In the genomic region with DNA sequence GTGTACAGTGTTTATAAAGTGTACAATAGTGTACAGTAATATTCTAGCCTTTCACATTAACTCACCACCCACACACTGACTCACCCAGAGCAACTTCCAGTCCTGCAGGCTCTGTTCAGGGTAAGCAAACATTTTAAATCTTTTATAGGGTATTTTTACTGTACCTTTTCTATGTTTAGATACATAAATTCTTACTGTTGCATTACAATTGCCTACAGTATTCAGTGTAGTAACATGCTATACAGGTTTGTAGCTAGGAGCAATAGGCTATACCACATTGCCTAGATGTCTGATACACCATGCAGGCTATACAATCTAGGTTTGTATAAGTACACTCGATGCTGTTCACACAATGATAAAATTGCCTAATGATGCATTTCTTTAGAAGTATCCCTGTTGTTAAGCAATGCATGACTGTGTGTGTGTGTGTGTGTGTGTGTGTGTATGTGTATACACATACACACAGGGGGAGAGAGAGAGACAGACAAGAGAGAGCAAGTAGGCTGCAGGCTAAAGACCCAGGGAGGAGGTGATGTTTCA, we compare ENCODE assay signal across 16 cellular contexts.
DNase-seq lines count a peak whose midpoint lies in the region; ATAC-seq and TF ChIP-seq lines count a peak whose summit lies in the region.
"Had no signal": no experiment of that assay in that cellular context is flagged by ENCODE, and none has a peak within 500 bp of the region (broad histone marks: within the 10 kb centered on the region; RNA-seq: fewer than 3 reads in every experiment).

No MANE protein-coding gene starts in this region.

- no peak for TF ChIP-seq POLR2A in esophagus muscularis mucosa (IDR thresholded peaks at IDR 0.05; ENCODE audit: low read depth)

- H3K4me3 Mint-ChIP-seq in activated CD8-positive, alpha-beta memory T cell treated with anti-CD3 and anti-CD28 coated beads, Interleukin-2, amount 10 ng/mL, durations not matched to agents 7 days and 5 days = no peak overlapping the region
- H3K4me3 Mint-ChIP-seq in stimulated activated effector memory CD8-positive, alpha-beta T cell treated with anti-CD3 and anti-CD28 coated beads, Interleukin-12 subunit alpha, Interleukin-12 subunit beta, amount 100 ng/mL, for 72 hours = no peak overlapping the region

- no peaks in the 10 kb centered on the region for H3K27me3 ChIP-seq in esophagus muscularis mucosa
- H3K27me3 ChIP-seq: adrenal gland, right lobe of liver, tibial artery had no signal

- H3K4me3 ChIP-seq in esophagus muscularis mucosa = no peak overlapping the region
- H3K4me3 ChIP-seq: adrenal gland, right lobe of liver, tibial artery had no signal

- ATAC-seq in activated CD8-positive, alpha-beta memory T cell treated with anti-CD3 and anti-CD28 coated beads, Interleukin-2, amount 10 ng/mL, durations not matched to agents 7 days and 5 days = peak; percentile 62
- peak; percentile 53 for ATAC-seq in stimulated activated effector memory CD8-positive, alpha-beta T cell treated with anti-CD3 and anti-CD28 coated beads, Interleukin-12 subunit alpha, Interleukin-12 subunit beta, amount 100 ng/mL, for 72 hours
- ATAC-seq in GM19452 (IDR thresholded peaks at IDR 0.05; ENCODE audit: unreplicated experiment) = no peak
- ATAC-seq: right lobe of liver had no signal

- no peaks in the 10 kb centered on the region for H3K36me3 ChIP-seq in esophagus muscularis mucosa
- H3K36me3 ChIP-seq: adrenal gland, right lobe of liver, tibial artery had no signal

- no peaks in the 10 kb centered on the region for H3K36me3 Mint-ChIP-seq in activated CD8-positive, alpha-beta memory T cell treated with anti-CD3 and anti-CD28 coated beads, Interleukin-2, amount 10 ng/mL, durations not matched to agents 7 days and 5 days
- H3K36me3 Mint-ChIP-seq in stimulated activated effector memory CD8-positive, alpha-beta T cell treated with anti-CD3 and anti-CD28 coated beads, Interleukin-12 subunit alpha, Interleukin-12 subunit beta, amount 100 ng/mL, for 72 hours = peaks cover 6% of the 10 kb centered on the region

- CTCF ChIA-PET in activated CD8-positive, alpha-beta memory T cell treated with anti-CD3 and anti-CD28 coated beads, Interleukin-2, amount 10 ng/mL, durations not matched to agents 7 days and 5 days (lab: Charles Lee) = no interaction called here

- intact Hi-C loops in esophagus muscularis mucosa (cut with DNase I) = no loop called here

- H3K9me3 Mint-ChIP-seq in activated CD8-positive, alpha-beta memory T cell treated with anti-CD3 and anti-CD28 coated beads, Interleukin-2, amount 10 ng/mL, durations not matched to agents 7 days and 5 days (ENCODE audit: low read depth) = no peaks in the 10 kb centered on the region
- no peaks in the 10 kb centered on the region for H3K9me3 Mint-ChIP-seq in stimulated activated effector memory CD8-positive, alpha-beta T cell treated with anti-CD3 and anti-CD28 coated beads, Interleukin-12 subunit alpha, Interleukin-12 subunit beta, amount 100 ng/mL, for 72 hours

- H3K27ac Mint-ChIP-seq in activated CD8-positive, alpha-beta memory T cell treated with anti-CD3 and anti-CD28 coated beads, Interleukin-2, amount 10 ng/mL, durations not matched to agents 7 days and 5 days = no peak overlapping the region
- H3K27ac Mint-ChIP-seq in stimulated activated effector memory CD8-positive, alpha-beta T cell treated with anti-CD3 and anti-CD28 coated beads, Interleukin-12 subunit alpha, Interleukin-12 subunit beta, amount 100 ng/mL, for 72 hours = no peak overlapping the region

- peaks cover 9% of the 10 kb centered on the region for H3K4me1 Mint-ChIP-seq in activated CD8-positive, alpha-beta memory T cell treated with anti-CD3 and anti-CD28 coated beads, Interleukin-2, amount 10 ng/mL, durations not matched to agents 7 days and 5 days
- H3K4me1 Mint-ChIP-seq in stimulated activated effector memory CD8-positive, alpha-beta T cell treated with anti-CD3 and anti-CD28 coated beads, Interleukin-12 subunit alpha, Interleukin-12 subunit beta, amount 100 ng/mL, for 72 hours = no peaks in the 10 kb centered on the region

- WGBS in esophagus muscularis mucosa = 82% methylated on average over 1 of the region's 1 CpG

- H3K27me3 Mint-ChIP-seq in activated CD8-positive, alpha-beta memory T cell treated with anti-CD3 and anti-CD28 coated beads, Interleukin-2, amount 10 ng/mL, durations not matched to agents 7 days and 5 days = peaks cover 9% of the 10 kb centered on the region

- H3K27ac ChIP-seq in esophagus muscularis mucosa (replicated peaks in 1 of 4) = no peak overlapping the region
- H3K27ac ChIP-seq: adrenal gland, right lobe of liver, tibial artery had no signal

- no peaks in the 10 kb centered on the region for H3K9me3 ChIP-seq in esophagus muscularis mucosa
- H3K9me3 ChIP-seq: adrenal gland, right lobe of liver, tibial artery had no signal

- no peaks in the 10 kb centered on the region for H3K4me1 ChIP-seq in esophagus muscularis mucosa
- H3K4me1 ChIP-seq: adrenal gland, tibial artery had no signal

- TF ChIP-seq CTCF in esophagus muscularis mucosa (IDR thresholded peaks at IDR 0.05) = no peak

- no peak for DNase-seq in activated CD8-positive, alpha-beta memory T cell treated with anti-CD3 and anti-CD28 coated beads, Interleukin-2, amount 10 ng/mL, durations not matched to agents 7 days and 5 days
- no peak for DNase-seq in activated CD8-positive, alpha-beta memory T cell treated with anti-CD3 and anti-CD28 coated beads for 24 hours
- DNase-seq in RPMI7951 (ENCODE audit: low read depth) = peak; percentile 51
- peak; percentile 79 for DNase-seq in esophagus muscularis mucosa (ENCODE audit: extremely low spot score)
- no peak for DNase-seq in stimulated activated effector memory CD8-positive, alpha-beta T cell treated with anti-CD3 and anti-CD28 coated beads, Interleukin-12 subunit alpha, Interleukin-12 subunit beta, amount 100 ng/mL, for 72 hours (ENCODE audit: low spot score in 2 of 2)
- DNase-seq in SKM-1 (lab: John Stamatoyannopoulos, UW; ENCODE audit: unreplicated experiment) = no peak
- no peak for DNase-seq in DMS 273 treated with DMSO at 0.1 percent for 48 hours (lab: John Stamatoyannopoulos, UW)
- DNase-seq: activated CD4-positive, alpha-beta T cell treated with anti-CD3 and anti-CD28 coated beads, Interleukin-2, amount 50 U/mL, for 48 hours; AML-193; effector memory CD4-positive, alpha-beta T cell; NCI-H1105 treated with DMSO at 0.1 percent for 48 hours; NCI-H82; right lobe of liver; tibial artery had no signal

- no peak for TF ChIP-seq EP300 in esophagus muscularis mucosa (IDR thresholded peaks at IDR 0.05)

Comparison
In these comparisons a context has a peak if more than half of its experiments do, and no peak if none do; other contexts are left out.
1. DNase-seq: peak in RPMI7951 (single experiment) and esophagus muscularis mucosa (single experiment); none in activated CD8-positive, alpha-beta memory T cell treated with anti-CD3 and anti-CD28 coated beads, Interleukin-2, amount 10 ng/mL, durations not matched to agents 7 days and 5 days (single experiment), activated CD8-positive, alpha-beta memory T cell treated with anti-CD3 and anti-CD28 coated beads for 24 hours (single experiment), stimulated activated effector memory CD8-positive, alpha-beta T cell treated with anti-CD3 and anti-CD28 coated beads, Interleukin-12 subunit alpha, Interleukin-12 subunit beta, amount 100 ng/mL, for 72 hours (0 of 2), SKM-1 (single experiment) and DMS 273 treated with DMSO at 0.1 percent for 48 hours (single experiment).